In genomic region chr4:11739992-11740391, GRCh38 we compare ENCODE assay signal across 15 cellular contexts.
"Had no signal": no experiment of that assay in that cellular context is flagged by ENCODE, and none has a peak within 500 bp of the region (broad histone marks: within the 10 kb centered on the region; RNA-seq: fewer than 3 reads in every experiment).

No MANE protein-coding gene starts in this region.

- H3K9me3 ChIP-seq: gastroesophageal sphincter, heart left ventricle, mucosa of descending colon, pancreas, sigmoid colon, thyroid gland had no signal

- H3K36me3 ChIP-seq: gastroesophageal sphincter, heart left ventricle, pancreas, sigmoid colon, thyroid gland had no signal

- ATAC-seq: effector memory CD8-positive, alpha-beta T cell; gastroesophageal sphincter; heart left ventricle; left ventricle myocardium superior; pancreas; stimulated activated naive B cell treated with anti-CD40 and anti-IgM and Interleukin-4, amounts not matched to agents 10 μg/mL and 1 μg/mL and 100 μg/mL, for 72 hours had no signal

- H3K27ac ChIP-seq: gastroesophageal sphincter, heart left ventricle, pancreas, sigmoid colon, thyroid gland had no signal

- H3K27ac Mint-ChIP-seq: activated B cell treated with CpG ODN at 0.5 μM for 24 hours; activated CD4-positive, alpha-beta memory T cell treated with anti-CD3 and anti-CD28 coated beads for 36 hours; naive B cell; stimulated activated naive B cell treated with anti-CD40 and anti-IgM and Interleukin-4, amounts not matched to agents 10 μg/mL and 1 μg/mL and 100 μg/mL, for 72 hours had no signal

- H3K27me3 ChIP-seq: heart left ventricle, pancreas, sigmoid colon, thyroid gland had no signal

- H3K9me3 Mint-ChIP-seq: activated B cell treated with CpG ODN at 0.5 μM for 24 hours; activated CD4-positive, alpha-beta memory T cell treated with anti-CD3 and anti-CD28 coated beads for 36 hours; stimulated activated naive B cell treated with anti-CD40 and anti-IgM and Interleukin-4, amounts not matched to agents 10 μg/mL and 1 μg/mL and 100 μg/mL, for 72 hours had no signal

- H3K4me1 ChIP-seq: pancreas, sigmoid colon, thyroid gland had no signal

- DNase-seq: activated B cell treated with CpG ODN at 0.5 μM for 24 hours; activated CD4-positive, alpha-beta memory T cell treated with anti-CD3 and anti-CD28 coated beads for 36 hours; activated CD4-positive, alpha-beta T cell treated with anti-CD3 and anti-CD28 coated beads for 4 hours; activated naive CD4-positive, alpha-beta T cell; aorta; effector memory CD8-positive, alpha-beta T cell; heart left ventricle; left ventricle myocardium superior; mucosa of descending colon; naive B cell; pancreas; sigmoid colon; stimulated activated naive B cell treated with anti-CD40 and anti-IgM and Interleukin-4, amounts not matched to agents 10 μg/mL and 1 μg/mL and 100 μg/mL, for 72 hours; thyroid gland had no signal

- H3K4me1 Mint-ChIP-seq: activated B cell treated with CpG ODN at 0.5 μM for 24 hours; naive B cell; stimulated activated naive B cell treated with anti-CD40 and anti-IgM and Interleukin-4, amounts not matched to agents 10 μg/mL and 1 μg/mL and 100 μg/mL, for 72 hours had no signal

- H3K4me3 Mint-ChIP-seq: activated B cell treated with CpG ODN at 0.5 μM for 24 hours; activated CD4-positive, alpha-beta memory T cell treated with anti-CD3 and anti-CD28 coated beads for 36 hours; effector memory CD8-positive, alpha-beta T cell; naive B cell; stimulated activated naive B cell treated with anti-CD40 and anti-IgM and Interleukin-4, amounts not matched to agents 10 μg/mL and 1 μg/mL and 100 μg/mL, for 72 hours had no signal

- H3K27me3 Mint-ChIP-seq: effector memory CD8-positive, alpha-beta T cell had no signal

- H3K4me3 ChIP-seq: gastroesophageal sphincter, heart left ventricle, mucosa of descending colon, pancreas, sigmoid colon, thyroid gland had no signal

- H3K36me3 Mint-ChIP-seq: activated CD4-positive, alpha-beta memory T cell treated with anti-CD3 and anti-CD28 coated beads for 36 hours; naive B cell; stimulated activated naive B cell treated with anti-CD40 and anti-IgM and Interleukin-4, amounts not matched to agents 10 μg/mL and 1 μg/mL and 100 μg/mL, for 72 hours had no signal
